9 cellular contexts compared by ENCODE assay signal in genomic region chr2:6916736-6917070, GRCh38. TPM values are rescaled to one million over a fixed set of nuclear protein-coding genes. Genes with fewer than 3 reads are reported as not detected.
DNase-seq lines count a peak whose midpoint lies in the region; ATAC-seq and TF ChIP-seq lines count a peak whose summit lies in the region.
"Had no signal": no experiment of that assay in that cellular context is flagged by ENCODE, and none has a peak within 500 bp of the region (broad histone marks: within the 10 kb centered on the region; RNA-seq: fewer than 3 reads in every experiment).

No MANE protein-coding gene starts in this region.

- H3K4me1 Mint-ChIP-seq in activated naive CD4-positive, alpha-beta T cell treated with anti-CD3 and anti-CD28 coated beads, Interleukin-2, amount 50 U/mL, for 24 hours, result peaks cover 81% of the 10 kb centered on the region
- H3K4me1 Mint-ChIP-seq in mesothelial cell of epicardium, result peaks cover 29% of the 10 kb centered on the region

- intact Hi-C loops in transverse colon (cut with DNase I; ENCODE audit: low total_unique reads), result loop anchor here (10.0 kb wide), 1 partner anchor 98 kb away; no protein-coding TSS in a partner anchor

- no peaks in the 10 kb centered on the region for H3K27me3 Mint-ChIP-seq in activated naive CD4-positive, alpha-beta T cell treated with anti-CD3 and anti-CD28 coated beads, Interleukin-2, amount 50 U/mL, for 24 hours
- no peaks in the 10 kb centered on the region for H3K27me3 Mint-ChIP-seq in mesothelial cell of epicardium (ENCODE audit: low read depth)

- no peak for TF ChIP-seq EP300 in transverse colon (IDR thresholded peaks at IDR 0.05; ENCODE audit: low read depth)

- no peaks in the 10 kb centered on the region for H3K9me3 ChIP-seq in transverse colon

- no peaks in the 10 kb centered on the region for H3K27me3 ChIP-seq in transverse colon

- H3K4me1 ChIP-seq in transverse colon, result peaks cover 3 to 19% (median 12%) of the 10 kb centered on the region in 4 donors

- peaks cover 10% of the 10 kb centered on the region for H3K36me3 Mint-ChIP-seq in activated naive CD4-positive, alpha-beta T cell treated with anti-CD3 and anti-CD28 coated beads, Interleukin-2, amount 50 U/mL, for 24 hours
- peaks cover 12% of the 10 kb centered on the region for H3K36me3 Mint-ChIP-seq in mesothelial cell of epicardium

- H3K27ac Mint-ChIP-seq in activated naive CD4-positive, alpha-beta T cell treated with anti-CD3 and anti-CD28 coated beads, Interleukin-2, amount 50 U/mL, for 24 hours, result peak overlapping the region; percentile 72
- peak overlapping the region; percentile 30 for H3K27ac Mint-ChIP-seq in mesothelial cell of epicardium

- ATAC-seq in HG03139 (IDR thresholded peaks at IDR 0.05; ENCODE audit: unreplicated experiment), result no peak

- TF ChIP-seq POLR2A in transverse colon (IDR thresholded peaks at IDR 0.05), result no peak

- no peaks in the 10 kb centered on the region for H3K9me3 Mint-ChIP-seq in activated naive CD4-positive, alpha-beta T cell treated with anti-CD3 and anti-CD28 coated beads, Interleukin-2, amount 50 U/mL, for 24 hours
- H3K9me3 Mint-ChIP-seq in mesothelial cell of epicardium, result no peaks in the 10 kb centered on the region

- H3K36me3 ChIP-seq in transverse colon, result no peaks in the 10 kb centered on the region

- no peak for DNase-seq in activated naive CD4-positive, alpha-beta T cell (lab: John Stamatoyannopoulos, UW)
- DNase-seq in astrocyte of the cerebellum (ENCODE audit: low read depth), result no peak
- no peak for DNase-seq in mesothelial cell of epicardium (ENCODE audit: low spot score in 2 of 2, unreplicated experiment in 2 of 2)
- no peak for DNase-seq in transverse colon
- no peak for DNase-seq in activated gamma-delta T cell treated with Interleukin-2 at 50 U/mL for 16 hours
- no peak for DNase-seq in foreskin melanocyte

- 50 to 87% methylated on average over 2 to 8 of the region's 8 CpGs for WGBS in transverse colon (ENCODE audit: low coverage in 1 of 2), 2 donors

- peak overlapping the region in 3 of 4 donors; percentile 18 to 47 (median 35) for H3K27ac ChIP-seq in transverse colon
- H3K27ac ChIP-seq: RWPE1 had no signal

- H3K4me3 ChIP-seq in astrocyte of the cerebellum (ENCODE audit: low read depth, low read length) (peak overlapping the region; percentile 25), transverse colon (peak overlapping the region in 2 of 4 donors; percentile 40 to 84)

- H3K4me3 Mint-ChIP-seq in activated naive CD4-positive, alpha-beta T cell treated with anti-CD3 and anti-CD28 coated beads, Interleukin-2, amount 50 U/mL, for 24 hours, result peak overlapping the region; percentile 74
- H3K4me3 Mint-ChIP-seq in mesothelial cell of epicardium, result peak overlapping the region; percentile 68

- in situ Hi-C loops in astrocyte of the cerebellum (cut with HindIII; ENCODE audit: low sequenced_read_pairs), result loop anchor here (10.0 kb wide), 1 partner anchor 108 kb away; no protein-coding TSS in a partner anchor
- in situ Hi-C loops in transverse colon (cut with MboI; ENCODE audit: low pct_ligation_motif_present in 1 of 4, low pct_unique_long_range_greater_than_20kb in 1 of 4, low sequenced_read_pairs in 3 of 4), result loop anchor here in 1 of 4 donors (25.0 kb wide), 1 partner anchor 96 kb away; no protein-coding TSS in a partner anchor

- TF ChIP-seq CTCF in astrocyte of the cerebellum (IDR thresholded peaks at IDR 0.05; ENCODE audit: low read depth, low read length, missing control alignments) (no peak), mesothelial cell of epicardium (IDR thresholded peaks at IDR 0.05; ENCODE audit: unreplicated experiment) (no peak), transverse colon (IDR thresholded peaks at IDR 0.05) (no peak)

RNA-seq across cellular contexts. Expression of gene RNF144A, which starts 0.5 kb away (rescaled TPM):
- total RNA-seq in mesothelial cell of epicardium (52.3 to 54.4 TPM (median 52.8 TPM) in 3 replicates), transverse colon (100 to 1,000 TPM in 2 of 4 donors, 10 to 100 TPM in 2; 24.0 to 145 (median 83.0) TPM)

RNA-seq across cellular contexts. Expression of gene RSAD2, which starts 39.1 kb away (rescaled TPM):
- total RNA-seq in mesothelial cell of epicardium (3.7 to 4.4 TPM (median 4.3 TPM) in 3 replicates), transverse colon (1 to 10 TPM in 3 of 4 donors, not detected in 1; 4.2 to 7.1 (median 5.4) TPM)

RNA-seq across cellular contexts. Expression of gene CMPK2, which starts 51.0 kb away (rescaled TPM):
- total RNA-seq in mesothelial cell of epicardium (4.0 to 4.5 TPM (median 4.0 TPM) in 3 replicates), transverse colon (10 to 100 TPM in 2 of 4 donors, 1 to 10 TPM in 2; 4.9 to 22.9 (median 11.8) TPM)
